Comparison of ENCODE assay signal across 17 cellular contexts in the genomic region with DNA sequence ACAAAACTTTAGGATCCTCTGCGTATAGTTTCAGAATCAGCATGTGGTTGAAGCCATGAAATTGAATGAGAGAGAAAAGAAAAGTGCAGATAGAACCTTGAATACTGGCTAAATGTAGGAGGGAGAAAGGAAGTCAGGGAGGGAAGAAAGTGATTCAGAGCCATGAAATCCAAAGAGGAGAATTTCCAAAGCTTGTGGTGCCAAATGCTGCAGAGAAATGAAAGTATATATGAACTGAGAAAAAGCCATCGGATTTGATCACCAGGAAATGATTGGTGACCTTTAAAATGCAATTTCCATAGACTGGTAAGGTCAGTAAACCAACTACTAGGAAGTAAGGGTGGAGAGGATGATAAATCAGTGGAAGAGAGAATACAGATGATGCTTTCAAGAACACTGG.
A peak's percentile ranks its signal among the peaks of the same experiment; 100 is the strongest.
DNase-seq lines count a peak whose midpoint lies in the region; ATAC-seq, FAIRE-seq and TF ChIP-seq lines count a peak whose summit lies in the region.
"Had no signal": no experiment of that assay in that cellular context is flagged by ENCODE, and none has a peak within 500 bp of the region (broad histone marks: within the 10 kb centered on the region; RNA-seq: fewer than 3 reads in every experiment).

No MANE protein-coding gene starts in this region.

- in situ Hi-C loops in mammary epithelial cell (cut with MboI; ENCODE audit: low sequenced_read_pairs in 2 of 2): no loop called here

- peak overlapping the region; percentile 53 for H2AFZ ChIP-seq in mammary epithelial cell (ENCODE audit: low read depth, low read length)

- TF ChIP-seq CTCF in mammary epithelial cell (conservative IDR thresholded peaks at IDR 0.05 in 1 of 2, IDR thresholded peaks at IDR 0.05 in 1 of 2; ENCODE audit: extremely low read depth in 1 of 2, insufficient read depth in 1 of 2, low read depth in 1 of 2, low read length in 2 of 2): no peak
- no peak for TF ChIP-seq CTCF in MCF 10A (IDR thresholded peaks at IDR 0.05; ENCODE audit: unreplicated experiment)
- no peak for TF ChIP-seq CTCF in bronchial epithelial cell (IDR thresholded peaks at IDR 0.05; ENCODE audit: insufficient read depth, low read length, severe bottlenecking)
- TF ChIP-seq CTCF in GM20000 (IDR thresholded peaks at IDR 0.05; ENCODE audit: extremely low read depth, missing control alignments): no peak

- no peaks in the 10 kb centered on the region for H3K36me3 ChIP-seq in mammary epithelial cell (ENCODE audit: insufficient read depth, low read length)
- no peaks in the 10 kb centered on the region for H3K36me3 ChIP-seq in MG63
- no peaks in the 10 kb centered on the region for H3K36me3 ChIP-seq in bronchial epithelial cell (ENCODE audit: control insufficient read depth, insufficient read depth, low read length)
- H3K36me3 ChIP-seq: BLaER1, SJSA1 had no signal

- H3K36me3 Mint-ChIP-seq in MCF 10A (ENCODE audit: insufficient read depth, unreplicated experiment): no peaks in the 10 kb centered on the region
- H3K36me3 Mint-ChIP-seq: CD8-positive, alpha-beta T cell had no signal

- FAIRE-seq in bronchial epithelial cell (lab: Jason Lieb, UNC): no peak

- H3K27ac ChIP-seq in mammary epithelial cell (ENCODE audit: insufficient read depth, low read depth, low read length): no peak overlapping the region
- H3K27ac ChIP-seq: 22Rv1, BLaER1, SJSA1 had no signal

- H3K79me2 ChIP-seq in mammary epithelial cell (ENCODE audit: insufficient read depth, low read length): no peaks in the 10 kb centered on the region

- H3K9me3 Mint-ChIP-seq in MCF 10A (ENCODE audit: unreplicated experiment): peaks cover 10% of the 10 kb centered on the region
- H3K9me3 Mint-ChIP-seq: CD8-positive, alpha-beta T cell had no signal

- H3K9me3 ChIP-seq in mammary epithelial cell (replicated peaks; ENCODE audit: insufficient read depth, low read length) (no peaks in the 10 kb centered on the region), MG63 (peaks cover 9% of the 10 kb centered on the region; the same call in 1 of the 2 replicates)
- H3K9me3 ChIP-seq: BLaER1, SJSA1 had no signal

- no peak for ATAC-seq in HG03442 (IDR thresholded peaks at IDR 0.05; ENCODE audit: unreplicated experiment)
- ATAC-seq: CD8-positive, alpha-beta T cell; PC-3 had no signal

- no peak for DNase-seq in mammary epithelial cell
- DNase-seq in MCF 10A (ENCODE audit: unreplicated experiment): no peak
- DNase-seq in MG63: peak; percentile 19
- peak; percentile 25 for DNase-seq in bronchial epithelial cell (ENCODE audit: low read depth)
- peak; percentile 14 for DNase-seq in stromal cell of bone marrow (ENCODE audit: low read depth)
- no peak for DNase-seq in activated CD4-positive, CD25-positive, alpha-beta regulatory T cell (lab: John Stamatoyannopoulos, UW)
- no peak for DNase-seq in GM20000 (ENCODE audit: low spot score)
- DNase-seq: CD8-positive, alpha-beta T cell; GDM1; HCEC 1CT; Karpas-422; NCI-H187; PC-3 had no signal

- BruUV-seq in mammary epithelial cell (replicated peaks; lab: Mats Ljungman, UMichigan) (no TSS peak), MCF 10A (replicated peaks; lab: Mats Ljungman, UMichigan) (no TSS peak)

- H3K4me2 ChIP-seq in mammary epithelial cell (ENCODE audit: insufficient read depth, low read depth, low read length): peak overlapping the region; percentile 7
- H3K4me2 ChIP-seq: BLaER1 had no signal

- no peaks in the 10 kb centered on the region for H4K20me1 ChIP-seq in mammary epithelial cell (ENCODE audit: insufficient read depth, low read length)
- H4K20me1 ChIP-seq: BLaER1 had no signal

- intact Hi-C loops in mammary epithelial cell (cut with micrococcal nuclease): no loop called here
- intact Hi-C loops in MCF 10A (cut with micrococcal nuclease): no loop called here

- H3K27me3 Mint-ChIP-seq in MCF 10A (ENCODE audit: insufficient read depth, unreplicated experiment): no peaks in the 10 kb centered on the region

- WGBS in mammary epithelial cell (ENCODE audit: low coverage, missing lambda C conversion rate): 95% methylated on average over 2 of the region's 2 CpGs

- POLR2A ChIA-PET in MCF 10A (lab: Yijun Ruan, JAX): interaction anchor here (1.4 kb wide), 1 partner anchor 20 kb away, joined by 3 read pairs; no protein-coding TSS in a partner anchor

- peaks cover 21% of the 10 kb centered on the region for H3K4me1 Mint-ChIP-seq in MCF 10A (ENCODE audit: insufficient read depth, unreplicated experiment)

- H3K27me3 ChIP-seq in mammary epithelial cell (ENCODE audit: insufficient read depth, low read length): no peaks in the 10 kb centered on the region
- H3K27me3 ChIP-seq in MG63: no peaks in the 10 kb centered on the region
- H3K27me3 ChIP-seq in bronchial epithelial cell (ENCODE audit: control insufficient read depth, insufficient read depth, low read length): no peaks in the 10 kb centered on the region
- H3K27me3 ChIP-seq: BLaER1, SJSA1 had no signal

- H3K4me1 ChIP-seq in mammary epithelial cell (ENCODE audit: insufficient read depth, low read length): peaks cover 23% of the 10 kb centered on the region
- H3K4me1 ChIP-seq: BLaER1 had no signal

- CTCF ChIA-PET in mammary epithelial cell (lab: Charles Lee; ENCODE audit: low non-redundant PET) (no interaction called here), MCF 10A (lab: Yijun Ruan, JAX) (no interaction called here)

- no peak overlapping the region for H3K4me3 Mint-ChIP-seq in MCF 10A (ENCODE audit: unreplicated experiment)
- H3K4me3 Mint-ChIP-seq: CD8-positive, alpha-beta T cell had no signal

- no peak overlapping the region for H3K9ac ChIP-seq in mammary epithelial cell (ENCODE audit: insufficient read depth, low read length)
- H3K9ac ChIP-seq: BLaER1 had no signal

- no peak overlapping the region for H3K4me3 ChIP-seq in mammary epithelial cell (replicated peaks in 1 of 3; ENCODE audit: insufficient read depth in 1 of 3, low read depth in 2 of 3, low read length in 3 of 3)
- H3K4me3 ChIP-seq in MG63: no peak overlapping the region
- no peak overlapping the region for H3K4me3 ChIP-seq in bronchial epithelial cell (ENCODE audit: low read depth, low read length)
- H3K4me3 ChIP-seq: BLaER1, SJSA1 had no signal

- dilution Hi-C loops in mammary epithelial cell (cut with HindIII; ENCODE audit: low sequenced_read_pairs): loop anchor here (5.0 kb wide), 1 partner anchor 45 kb away; no protein-coding TSS in a partner anchor

- H3K27ac Mint-ChIP-seq in MCF 10A (ENCODE audit: low read depth, unreplicated experiment): no peak overlapping the region
- H3K27ac Mint-ChIP-seq: CD8-positive, alpha-beta T cell had no signal

Comparison
In these comparisons a context has a peak if more than half of its experiments do, and no peak if none do; other contexts are left out.
1. DNase-seq: peak in MG63 (single experiment), bronchial epithelial cell (single experiment) and stromal cell of bone marrow (single experiment); none in mammary epithelial cell (single experiment), MCF 10A (single experiment), activated CD4-positive, CD25-positive, alpha-beta regulatory T cell (0 of 4) and GM20000 (single experiment).